Comparison of ENCODE assay signal across 8 cellular contexts in genomic region chr9:94014066-94014654, GRCh38. TPM values are rescaled to one million over a fixed set of nuclear protein-coding genes. Genes with fewer than 3 reads are reported as not detected.
DNase-seq lines count a peak whose midpoint lies in the region; ATAC-seq and TF ChIP-seq lines count a peak whose summit lies in the region.

No MANE protein-coding gene starts in this region.

- no peaks in the 10 kb centered on the region for H3K36me3 ChIP-seq in PC-3 (ENCODE audit: low read depth, low read length)
- no peaks in the 10 kb centered on the region for H3K36me3 ChIP-seq in fibroblast of lung (ENCODE audit: control insufficient read depth, insufficient read depth, low read length)
- H3K36me3 ChIP-seq in sigmoid colon = no peaks in the 10 kb centered on the region

- 63 to 82% methylated on average over 1 of the region's 1 CpG for WGBS in sigmoid colon, 2 donors

- H3K4me3 ChIP-seq in PC-3 (ENCODE audit: low read length) (no peak overlapping the region), fibroblast of lung (replicated peaks in 1 of 4; ENCODE audit: control extremely low read depth in 1 of 4, insufficient read depth in 1 of 4, low read depth in 3 of 4, low read length in 4 of 4) (no peak overlapping the region), sigmoid colon (no peak overlapping the region)

- no peak overlapping the region for H2AFZ ChIP-seq in PC-3 (ENCODE audit: low read length)
- no peak overlapping the region for H2AFZ ChIP-seq in fibroblast of lung (ENCODE audit: low read length)

- DNase-seq in AG09319 (ENCODE audit: extremely low read depth, low read depth) (no peak), GM20000 (ENCODE audit: low spot score) (peak; percentile 41), PC-3 (peak; percentile 56), fibroblast of lung (ENCODE audit: low read depth in 2 of 2) (peak; percentile 34 to 60), sigmoid colon (no peak)
- no peak for DNase-seq in stimulated activated CD4-positive, alpha-beta T cell treated with anti-CD3 and anti-CD28 coated beads, Interleukin-4, amount 100 ng/mL, for 4 hours

- intact Hi-C loops in PC-3 (cut with micrococcal nuclease) = loop anchor here (1.0 kb wide), 2 partner anchors 51 to 199 kb away; no protein-coding TSS in a partner anchor
- intact Hi-C loops in sigmoid colon (cut with DNase I) = no loop called here

- POLR2A ChIA-PET in PC-3 (lab: Charles Lee; ENCODE audit: unreplicated experiment) = no interaction called here

- H3K9ac ChIP-seq in PC-3 (ENCODE audit: low read length) (no peak overlapping the region), fibroblast of lung (ENCODE audit: insufficient read depth, low read length) (no peak overlapping the region)

- H3K4me1 ChIP-seq in PC-3 (ENCODE audit: insufficient read depth, low read length) = no peaks in the 10 kb centered on the region; the same call in 1 of the 2 replicates
- H3K4me1 ChIP-seq in fibroblast of lung (ENCODE audit: control insufficient read depth, extremely low read depth, insufficient read depth, low read length) = no peaks in the 10 kb centered on the region
- peaks cover 0 to 15% (median 6%) of the 10 kb centered on the region in 4 donors for H3K4me1 ChIP-seq in sigmoid colon

- no TSS peak for BruUV-seq in PC-3 (replicated peaks; lab: Mats Ljungman, UMichigan)

- H3K27me3 ChIP-seq in PC-3 (ENCODE audit: low read length) (no peaks in the 10 kb centered on the region), fibroblast of lung (ENCODE audit: control insufficient read depth, insufficient read depth, low read length) (no peaks in the 10 kb centered on the region), sigmoid colon (no peaks in the 10 kb centered on the region)

- no peaks in the 10 kb centered on the region for H3K9me2 ChIP-seq in PC-3 (replicated peaks; ENCODE audit: low read length)

- no peak for TF ChIP-seq EP300 in sigmoid colon (IDR thresholded peaks at IDR 0.05)

- H4K20me1 ChIP-seq in PC-3 (ENCODE audit: low read length) (no peaks in the 10 kb centered on the region), fibroblast of lung (ENCODE audit: control insufficient read depth, extremely low read depth, insufficient read depth, low read length) (no peaks in the 10 kb centered on the region)

- CTCF ChIA-PET in PC-3 (lab: Charles Lee) = interaction anchor here (0.7 to 1.1 kb wide), 2 partner anchors 147 to 199 kb away, joined by 3 to 12 read pairs; no protein-coding TSS in a partner anchor

- H3K9me3 ChIP-seq in PC-3 (ENCODE audit: low read length) (no peaks in the 10 kb centered on the region), fibroblast of lung (ENCODE audit: control insufficient read depth, insufficient read depth, low read depth, low read length) (no peaks in the 10 kb centered on the region), sigmoid colon (no peaks in the 10 kb centered on the region)

- TF ChIP-seq CTCF in AG09319 (IDR thresholded peaks at IDR 0.05; ENCODE audit: low read depth, low read length) = peak; percentile 64
- TF ChIP-seq CTCF in GM20000 (IDR thresholded peaks at IDR 0.05; ENCODE audit: extremely low read depth, missing control alignments) = peak; percentile 67
- peak; percentile 66 for TF ChIP-seq CTCF in PC-3 (conservative IDR thresholded peaks at IDR 0.05; ENCODE audit: low read depth, low read length)
- TF ChIP-seq CTCF in fibroblast of lung (conservative IDR thresholded peaks at IDR 0.05 in 1 of 2, IDR thresholded peaks at IDR 0.05 in 1 of 2; ENCODE audit: low read depth in 1 of 2, low read length in 2 of 2) = peak; percentile 55 to 77
- peak in 3 of 4 experiments; percentile 14 to 31 (median 24) for TF ChIP-seq CTCF in sigmoid colon (IDR thresholded peaks at IDR 0.05)

- H3F3A ChIP-seq in PC-3 (ENCODE audit: low read length, unreplicated experiment) = no peaks in the 10 kb centered on the region

- TF ChIP-seq POLR2A in sigmoid colon (IDR thresholded peaks at IDR 0.05) = no peak

- H3K4me2 ChIP-seq in PC-3 (ENCODE audit: low read length) = no peak overlapping the region
- no peak overlapping the region for H3K4me2 ChIP-seq in fibroblast of lung (ENCODE audit: extremely low read depth, insufficient read depth, low read length)

- ATAC-seq in PC-3 (peak; percentile 52), GM21528 (IDR thresholded peaks at IDR 0.05; ENCODE audit: low FRiP score, unreplicated experiment) (no peak), GM18517 (IDR thresholded peaks at IDR 0.05; ENCODE audit: unreplicated experiment) (no peak)

- H3K79me2 ChIP-seq in PC-3 (ENCODE audit: low read length) = no peaks in the 10 kb centered on the region
- H3K79me2 ChIP-seq in fibroblast of lung (ENCODE audit: control insufficient read depth, insufficient read depth, low read length) = no peaks in the 10 kb centered on the region

- no peak overlapping the region for H3K27ac ChIP-seq in PC-3 (ENCODE audit: low read length)
- H3K27ac ChIP-seq in fibroblast of lung (ENCODE audit: insufficient read depth, low read length) = no peak overlapping the region
- no peak overlapping the region for H3K27ac ChIP-seq in sigmoid colon

RNA-seq across cellular contexts. Expression of gene BARX1, which starts 59.0 kb away (rescaled TPM):
- not detected in 2 replicates for total RNA-seq in PC-3 (2014; rRNA removed)
- not detected in 2 replicates for total RNA-seq in fibroblast of lung
- not detected in 2 replicates for polyA plus RNA-seq in fibroblast of lung
- not detected in 2 replicates for polyA plus RNA-seq in fibroblast of lung (2012)
- polyA minus RNA-seq in fibroblast of lung (ENCODE audit: low replicate concordance) = not detected in 2 replicates
- total RNA-seq in sigmoid colon = not detected
- under 1 TPM in 1 of 3 donors, not detected in 2; 0.23 TPM for polyA plus RNA-seq in sigmoid colon

Comparison
In these comparisons a context has a peak if more than half of its experiments do, and no peak if none do; other contexts are left out.
1. DNase-seq: peak in GM20000 (single experiment), PC-3 (single experiment) and fibroblast of lung (2 of 2); none in AG09319 (single experiment), sigmoid colon (single experiment) and stimulated activated CD4-positive, alpha-beta T cell treated with anti-CD3 and anti-CD28 coated beads, Interleukin-4, amount 100 ng/mL, for 4 hours (0 of 2).
2. Peak in every context shown above with its lines, with median percentiles within 50 percentile points of each other: CTCF ChIP-seq.